ENCODE assay signal across 8 cellular contexts in the genomic region with DNA sequence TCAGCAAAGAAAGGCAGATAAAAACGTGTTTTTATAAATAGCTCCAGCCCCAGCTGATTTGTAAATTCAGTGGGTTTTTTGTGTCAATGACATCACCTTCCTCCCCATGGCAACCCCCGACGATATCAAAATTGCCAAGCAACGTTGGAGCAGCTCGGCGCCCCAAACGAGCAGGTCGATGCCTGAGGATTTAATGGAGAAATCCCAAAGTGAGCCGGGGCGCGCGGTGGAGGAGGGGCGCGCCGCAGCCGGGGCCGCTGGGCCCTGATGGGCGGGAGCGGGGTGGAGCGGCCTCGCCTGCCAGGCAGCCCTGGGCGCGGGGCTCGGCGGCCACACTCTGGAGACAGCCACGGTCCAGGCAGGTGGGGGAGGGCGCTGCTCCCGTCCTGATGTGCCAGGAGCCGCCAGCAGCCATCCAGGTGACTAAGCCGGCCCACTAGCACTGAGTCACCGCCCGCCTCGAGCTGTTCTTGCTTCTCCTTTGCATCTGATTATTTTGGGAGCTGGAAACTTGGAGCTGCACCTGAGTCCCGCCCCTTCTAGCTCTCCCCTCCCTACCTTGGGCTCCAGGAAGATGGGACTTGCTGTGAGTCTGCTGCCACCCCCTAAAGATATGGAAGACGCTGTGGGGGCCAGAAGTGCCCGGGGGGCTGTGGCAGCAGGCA. TPM values are rescaled to one million over a fixed set of nuclear protein-coding genes. Genes with fewer than 3 reads are reported as not detected.
DNase-seq lines count a peak whose midpoint lies in the region; ATAC-seq and TF ChIP-seq lines count a peak whose summit lies in the region.

TSS of gene PAK6 (plus strand) at position 137 of the 665 bp plus-strand sequence. CDS start 25,723 bp downstream, outside the sequence.

- peak within 1 kb of the TSS; percentile 17 for H3K4me3 ChIP-seq in upper lobe of right lung

- peaks cover 17% of the 10 kb centered on the region for H3K27me3 Mint-ChIP-seq in activated CD8-positive, alpha-beta T cell treated with anti-CD3 and anti-CD28 coated beads, Interleukin-2, amount 10 ng/mL, durations not matched to agents 7 days and 5 days (ENCODE audit: low read depth)
- H3K27me3 Mint-ChIP-seq in nephron progenitor cell (ENCODE audit: low read depth, poor library complexity) = peaks cover 45% of the 10 kb centered on the region

- peak; percentile 73 for ATAC-seq in activated CD8-positive, alpha-beta T cell treated with anti-CD3 and anti-CD28 coated beads, Interleukin-2, amount 10 ng/mL, durations not matched to agents 7 days and 5 days
- ATAC-seq in upper lobe of right lung = peak; percentile 83
- no peak for ATAC-seq in HG02571 (IDR thresholded peaks at IDR 0.05; ENCODE audit: unreplicated experiment)
- no peak for ATAC-seq in HG02938 (IDR thresholded peaks at IDR 0.05; ENCODE audit: unreplicated experiment)

- TF ChIP-seq CTCF in nephron progenitor cell (IDR thresholded peaks at IDR 0.05) (no peak), upper lobe of right lung (IDR thresholded peaks at IDR 0.05) (no peak)

- peaks cover 24% of the 10 kb centered on the region for H3K4me1 Mint-ChIP-seq in activated CD8-positive, alpha-beta T cell treated with anti-CD3 and anti-CD28 coated beads, Interleukin-2, amount 10 ng/mL, durations not matched to agents 7 days and 5 days (ENCODE audit: low read depth)
- peaks cover 13% of the 10 kb centered on the region for H3K4me1 Mint-ChIP-seq in nephron progenitor cell

- peaks cover 2% of the 10 kb centered on the region for H3K36me3 Mint-ChIP-seq in activated CD8-positive, alpha-beta T cell treated with anti-CD3 and anti-CD28 coated beads, Interleukin-2, amount 10 ng/mL, durations not matched to agents 7 days and 5 days (ENCODE audit: low read depth)
- H3K36me3 Mint-ChIP-seq in nephron progenitor cell (ENCODE audit: low read depth) = no peaks in the 10 kb centered on the region

- no peak within 1 kb of the TSS for H3K4me3 Mint-ChIP-seq in activated CD8-positive, alpha-beta T cell treated with anti-CD3 and anti-CD28 coated beads, Interleukin-2, amount 10 ng/mL, durations not matched to agents 7 days and 5 days
- peak within 1 kb of the TSS; percentile 78 for H3K4me3 Mint-ChIP-seq in nephron progenitor cell

- CTCF ChIA-PET in activated CD8-positive, alpha-beta T cell treated with anti-CD3 and anti-CD28 coated beads, Interleukin-2, amount 10 ng/mL, durations not matched to agents 7 days and 5 days (lab: Charles Lee) = interaction anchor here (1.0 to 2.1 kb wide), 8 partner anchors 16 to 193 kb away, joined by 3 to 18 read pairs (median 8); no protein-coding TSS in a partner anchor

- POLR2A ChIA-PET in activated CD8-positive, alpha-beta T cell treated with anti-CD3 and anti-CD28 coated beads, Interleukin-2, amount 10 ng/mL, durations not matched to agents 7 days and 5 days (lab: Charles Lee) = interaction anchor here (1.0 kb wide), 2 partner anchors 9 to 57 kb away, joined by 3 read pairs; no protein-coding TSS in a partner anchor

- peak; percentile 76 for DNase-seq in GM03348 (ENCODE audit: low spot score)
- DNase-seq in MV-4-11 (lab: John Stamatoyannopoulos, UW) = peak; percentile 21
- DNase-seq in activated CD8-positive, alpha-beta T cell treated with anti-CD3 and anti-CD28 coated beads, Interleukin-2, amount 10 ng/mL, durations not matched to agents 7 days and 5 days = peak; percentile 44
- peak; percentile 42 for DNase-seq in fibroblast of peridontal ligament (ENCODE audit: extremely low read depth)
- peak; percentile 73 for DNase-seq in nephron progenitor cell
- DNase-seq in upper lobe of right lung = peak; percentile 84

- no peaks in the 10 kb centered on the region for H3K4me1 ChIP-seq in upper lobe of right lung

- intact Hi-C loops in upper lobe of right lung (cut with DNase I) = no loop called here

- H3K9me3 ChIP-seq in upper lobe of right lung = no peaks in the 10 kb centered on the region

- H3K27me3 ChIP-seq in upper lobe of right lung = peaks cover 11% of the 10 kb centered on the region

- H3K27ac Mint-ChIP-seq in activated CD8-positive, alpha-beta T cell treated with anti-CD3 and anti-CD28 coated beads, Interleukin-2, amount 10 ng/mL, durations not matched to agents 7 days and 5 days = no peak within 1 kb of the TSS
- H3K27ac Mint-ChIP-seq in nephron progenitor cell = no peak within 1 kb of the TSS

- H3K27ac ChIP-seq in upper lobe of right lung = no peak within 1 kb of the TSS

- no peaks in the 10 kb centered on the region for H3K9me3 Mint-ChIP-seq in activated CD8-positive, alpha-beta T cell treated with anti-CD3 and anti-CD28 coated beads, Interleukin-2, amount 10 ng/mL, durations not matched to agents 7 days and 5 days (ENCODE audit: insufficient read depth)
- no peaks in the 10 kb centered on the region for H3K9me3 Mint-ChIP-seq in nephron progenitor cell

- H3K36me3 ChIP-seq in upper lobe of right lung = no peaks in the 10 kb centered on the region

RNA-seq across cellular contexts. Expression of gene PAK6, which starts in this region (rescaled TPM):
- 1 to 10 TPM; 1.2 to 1.4 TPM for total RNA-seq in activated CD8-positive, alpha-beta T cell treated with anti-CD3 and anti-CD28 coated beads, Interleukin-2, amount 10 ng/mL, durations not matched to agents 7 days and 5 days
- 5.7 TPM for total RNA-seq in upper lobe of right lung

Comparison
In these comparisons a context has a peak if more than half of its experiments do, and no peak if none do; other contexts are left out.
1. DNase-seq: peak in every context shown above with its lines; median percentile 84 in upper lobe of right lung; 76 in GM03348; 73 in nephron progenitor cell; 44 in activated CD8-positive, alpha-beta T cell treated with anti-CD3 and anti-CD28 coated beads, Interleukin-2, amount 10 ng/mL, durations not matched to agents 7 days and 5 days; 42 in fibroblast of peridontal ligament; 21 in MV-4-11.
2. ATAC-seq: peak in activated CD8-positive, alpha-beta T cell treated with anti-CD3 and anti-CD28 coated beads, Interleukin-2, amount 10 ng/mL, durations not matched to agents 7 days and 5 days (single experiment) and upper lobe of right lung (single experiment); none in HG02571 (single experiment) and HG02938 (single experiment).